14 cellular contexts compared by ENCODE assay signal in genomic region chr15:27897481-27897880, GRCh38.
"Had no signal": no experiment of that assay in that cellular context is flagged by ENCODE, and none has a peak within 500 bp of the region (broad histone marks: within the 10 kb centered on the region; RNA-seq: fewer than 3 reads in every experiment).

No MANE protein-coding gene starts in this region.

- DNase-seq: effector CD4-positive, alpha-beta T cell; gastrocnemius medialis; heart right ventricle; hypothalamus; mucosa of descending colon; naive thymus-derived CD8-positive, alpha-beta T cell; ovary; small intestine; stimulated activated CD4-positive, alpha-beta T cell treated with anti-CD3 and anti-CD28 coated beads, Interleukin-12 subunit alpha, Interleukin-12 subunit beta, amount 100 ng/mL, for 4 hours; stimulated activated naive CD4-positive, alpha-beta T cell treated with Interleukin-2 at 50 U/mL for 16 hours; thyroid gland had no signal

- ATAC-seq: gastrocnemius medialis; heart right ventricle; left lobe of liver; mucosa of descending colon; naive thymus-derived CD8-positive, alpha-beta T cell had no signal

- H3K4me3 ChIP-seq: coronary artery, gastrocnemius medialis, heart right ventricle, mucosa of descending colon, ovary, right atrium auricular region, thyroid gland had no signal
